In genomic region chr6:27096834-27097511, GRCh38 we compare ENCODE assay signal across 8 cellular contexts.
A peak's percentile ranks its signal among the peaks of the same experiment; 100 is the strongest.
DNase-seq lines count a peak whose midpoint lies in the region; ATAC-seq and TF ChIP-seq lines count a peak whose summit lies in the region.

No MANE protein-coding gene starts in this region.

- H2AFZ ChIP-seq in neural cell (ENCODE audit: low read depth, low read length) = no peak overlapping the region

- peaks cover 0 to 70% (median 61%) of the 10 kb centered on the region in 7 donors for H3K27me3 ChIP-seq in heart right ventricle
- H3K27me3 ChIP-seq in neural cell (ENCODE audit: insufficient read depth, low read depth, low read length) = peaks cover 72% of the 10 kb centered on the region
- H3K27me3 ChIP-seq in vagina = no peaks in the 10 kb centered on the region

- H3K9me2 ChIP-seq in neural cell (ENCODE audit: insufficient read depth, low read length) = no peaks in the 10 kb centered on the region

- intact Hi-C loops in heart right ventricle (cut with DNase I) (no loop called here), Right ventricle myocardium inferior (cut with DNase I) (no loop called here), vagina (cut with DNase I) (no loop called here)

- no peaks in the 10 kb centered on the region for H3F3A ChIP-seq in neural cell (ENCODE audit: insufficient read depth, low read length, poor library complexity, severe bottlenecking)

- WGBS in heart right ventricle, 2 donors = 1% methylated on average over 44 to 45 of the region's 45 CpGs

- TF ChIP-seq POLR2A in vagina (IDR thresholded peaks at IDR 0.05) = no peak

- no peaks in the 10 kb centered on the region for H3K36me3 ChIP-seq in heart right ventricle
- H3K36me3 ChIP-seq in neural cell (ENCODE audit: insufficient read depth, low read length) = no peaks in the 10 kb centered on the region
- H3K36me3 ChIP-seq in vagina = no peaks in the 10 kb centered on the region

- TF ChIP-seq CTCF in heart right ventricle (IDR thresholded peaks at IDR 0.05) (no peak), neural cell (IDR thresholded peaks at IDR 0.05; ENCODE audit: poor library complexity, severe bottlenecking) (no peak), vagina (IDR thresholded peaks at IDR 0.05) (no peak)

- H3K27ac ChIP-seq in heart right ventricle (no peak overlapping the region), neural cell (ENCODE audit: low read length) (no peak overlapping the region), vagina (no peak overlapping the region)

- TF ChIP-seq RAD21 in neural cell (conservative IDR thresholded peaks at IDR 0.05) = no peak

- H3K4me3 ChIP-seq in heart right ventricle = peak overlapping the region; percentile 16 to 50 (median 40)
- H3K4me3 ChIP-seq in neural cell (ENCODE audit: low read length) = peak overlapping the region; percentile 66
- H3K4me3 ChIP-seq in vagina = peak overlapping the region; percentile 32 to 33

- H3K4me2 ChIP-seq in neural cell (ENCODE audit: low read length) = peak overlapping the region; percentile 59

- DNase-seq in heart right ventricle (peak in 1 of 2 donors; percentile 15), Right ventricle myocardium inferior (ENCODE audit: missing footprints) (no peak), vagina (ENCODE audit: extremely low spot score in 2 of 2) (no peak), NCI-H146 treated with DMSO at 0.1 percent for 48 hours (lab: John Stamatoyannopoulos, UW; ENCODE audit: unreplicated experiment) (no peak), AML-193 (lab: John Stamatoyannopoulos, UW) (no peak)
- peak; percentile 8 for DNase-seq in activated CD4-positive, alpha-beta T cell treated with anti-CD3 and anti-CD28 coated beads, Interleukin-2, amount 50 U/mL, for 1 hour

- no peaks in the 10 kb centered on the region for H3K79me2 ChIP-seq in neural cell (replicated peaks; ENCODE audit: insufficient read depth, low read length)

- H4K20me1 ChIP-seq in neural cell (ENCODE audit: insufficient read depth) = no peaks in the 10 kb centered on the region

- TF ChIP-seq EP300 in neural cell (conservative IDR thresholded peaks at IDR 0.05; ENCODE audit: poor library complexity, severe bottlenecking) = no peak

- H3K4me1 ChIP-seq in heart right ventricle = peaks cover 0 to 16% (median 0%) of the 10 kb centered on the region in 9 donors
- H3K4me1 ChIP-seq in vagina = peaks cover 1% of the 10 kb centered on the region

- peak overlapping the region; percentile 26 for H3K9ac ChIP-seq in neural cell (ENCODE audit: low read length)

- ATAC-seq in heart right ventricle (peak in 1 of 8 donors; percentile 31), Right ventricle myocardium inferior (no peak), esophagus mucosa (peak; percentile 95)

- H3K9me3 ChIP-seq in heart right ventricle (peaks cover 0 to 5% (median 0%) of the 10 kb centered on the region in 11 donors), neural cell (ENCODE audit: low read length) (no peaks in the 10 kb centered on the region), vagina (no peaks in the 10 kb centered on the region)

TF ChIP-seq in neural cell, 6 proteins besides CTCF, POLR2A, EP300 and RAD21:
- TF ChIP-seq REST (IDR thresholded peaks at IDR 0.05; ENCODE audit: borderline replicate concordance) (no peak), MXI1 (conservative IDR thresholded peaks at IDR 0.05; ENCODE audit: poor library complexity, severe bottlenecking) (no peak), SMC3 (conservative IDR thresholded peaks at IDR 0.05; ENCODE audit: poor library complexity) (no peak), EZH2 (IDR thresholded peaks at IDR 0.05; ENCODE audit: borderline replicate concordance, insufficient read depth, low read length, poor library complexity, severe bottlenecking) (no peak), TAF1 (IDR thresholded peaks at IDR 0.05; ENCODE audit: low read depth) (no peak), POLR2AphosphoS5 (IDR thresholded peaks at IDR 0.05) (no peak)
